ENCODE assay signal across 1 cellular context in the genomic region with DNA sequence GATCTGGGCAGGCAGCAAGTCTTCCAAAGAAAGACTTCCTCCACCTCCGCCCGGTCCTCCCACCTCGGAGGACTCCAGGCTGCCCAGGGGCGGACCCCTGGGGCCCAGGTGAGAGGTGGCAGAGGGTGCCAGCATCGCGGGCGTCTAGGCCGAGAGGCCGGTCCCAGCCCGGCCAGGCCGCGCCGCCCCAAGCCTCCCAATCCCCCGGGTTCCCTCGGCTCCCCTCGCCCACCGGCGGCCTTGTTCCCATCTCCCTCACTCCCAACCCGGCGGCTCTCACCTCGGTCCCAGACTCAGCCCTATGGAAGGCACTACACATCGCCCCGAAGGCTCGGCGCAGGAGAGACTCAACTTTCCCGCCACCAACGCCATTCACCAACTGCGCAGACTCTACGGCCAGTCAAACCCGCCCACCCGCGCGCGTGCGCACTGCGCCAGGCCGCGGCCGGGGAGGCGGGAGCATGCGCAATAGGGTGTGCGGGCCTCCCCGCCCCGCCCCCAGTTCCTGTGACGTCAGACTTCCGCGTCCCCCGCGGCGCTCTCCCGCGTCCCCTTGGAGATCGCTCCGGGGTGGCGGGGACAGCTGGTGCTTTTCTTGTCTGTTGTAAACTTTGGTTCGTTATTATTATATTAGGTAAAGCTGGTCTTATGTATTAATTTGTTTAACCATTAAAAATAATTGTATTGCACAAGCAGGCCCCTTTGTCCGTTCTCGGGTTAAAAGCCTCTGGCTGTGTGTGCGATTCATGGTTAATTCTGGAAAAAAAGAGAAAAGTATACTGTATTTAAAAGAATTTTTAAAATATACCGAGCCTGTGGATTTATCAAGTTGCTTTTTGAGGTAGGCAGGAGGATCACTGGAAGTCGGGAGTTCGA.
TF ChIP-seq lines count a peak whose summit lies in the region.

TSS of gene XRCC2 (minus strand) at position 381 of the 876 bp plus-strand sequence. CDS start at position 319, 62 bp downstream.

TF ChIP-seq in K562, 482 proteins besides CTCF, POLR2A, EP300 and RAD21 (continued from another document and continues in another):
- 0 out of 2 replicates have a peak, but pooled peaks have one; percentile 39 for TF ChIP-seq HMGXB4 (CRISPR knock-in tag; IDR thresholded peaks at IDR 0.05)
- TF ChIP-seq NFXL1 (CRISPR knock-in tag; IDR thresholded peaks at IDR 0.05) = no peak
- TF ChIP-seq PTTG1 (tag; IDR thresholded peaks at IDR 0.05; ENCODE audit: low read depth) = no peak
- peak; percentile 100 for TF ChIP-seq MEIS2 (IDR thresholded peaks at IDR 0.05; ENCODE audit: partially characterized antibody)
- TF ChIP-seq, protein P1, sequence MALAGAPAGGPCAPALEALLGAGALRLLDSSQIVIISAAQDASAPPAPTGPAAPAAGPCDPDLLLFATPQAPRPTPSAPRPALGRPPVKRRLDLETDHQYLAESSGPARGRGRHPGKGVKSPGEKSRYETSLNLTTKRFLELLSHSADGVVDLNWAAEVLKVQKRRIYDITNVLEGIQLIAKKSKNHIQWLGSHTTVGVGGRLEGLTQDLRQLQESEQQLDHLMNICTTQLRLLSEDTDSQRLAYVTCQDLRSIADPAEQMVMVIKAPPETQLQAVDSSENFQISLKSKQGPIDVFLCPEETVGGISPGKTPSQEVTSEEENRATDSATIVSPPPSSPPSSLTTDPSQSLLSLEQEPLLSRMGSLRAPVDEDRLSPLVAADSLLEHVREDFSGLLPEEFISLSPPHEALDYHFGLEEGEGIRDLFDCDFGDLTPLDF (CRISPR knock-in tag; IDR thresholded peaks at IDR 0.05) = peak; percentile 97
- TF ChIP-seq SPI1 (IDR thresholded peaks at IDR 0.05; ENCODE audit: borderline replicate concordance, low read depth, low read length) = no peak
- peak; percentile 52; the same call in 1 of the 2 replicates for TF ChIP-seq BRD4 (IDR thresholded peaks at IDR 0.05)
- TF ChIP-seq, protein P2, sequence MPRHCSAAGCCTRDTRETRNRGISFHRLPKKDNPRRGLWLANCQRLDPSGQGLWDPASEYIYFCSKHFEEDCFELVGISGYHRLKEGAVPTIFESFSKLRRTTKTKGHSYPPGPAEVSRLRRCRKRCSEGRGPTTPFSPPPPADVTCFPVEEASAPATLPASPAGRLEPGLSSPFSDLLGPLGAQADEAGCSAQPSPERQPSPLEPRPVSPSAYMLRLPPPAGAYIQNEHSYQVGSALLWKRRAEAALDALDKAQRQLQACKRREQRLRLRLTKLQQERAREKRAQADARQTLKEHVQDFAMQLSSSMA (CRISPR knock-in tag; IDR thresholded peaks at IDR 0.05) = no peak
- TF ChIP-seq CHD4 (IDR thresholded peaks at IDR 0.05; ENCODE audit: insufficient read depth, insufficient replicate concordance, low read depth, low read length, poor library complexity, severe bottlenecking) = no peak
- TF ChIP-seq CTBP1 (IDR thresholded peaks at IDR 0.05; ENCODE audit: borderline replicate concordance) = peak; percentile 31; the same call in 1 of the 2 replicates
- no peak; the same call in 1 of the 2 replicates for TF ChIP-seq NFATC3 (IDR thresholded peaks at IDR 0.05)
- TF ChIP-seq ZNF695 (CRISPR knock-in tag; IDR thresholded peaks at IDR 0.05) = no peak
- no peak; the same call in 1 of the 2 replicates for TF ChIP-seq JUN (IDR thresholded peaks at IDR 0.05; ENCODE audit: borderline replicate concordance, low read depth, low read length)
- TF ChIP-seq JUN (CRISPR knock-in tag; IDR thresholded peaks at IDR 0.05; ENCODE audit: borderline replicate concordance) = peak; percentile 21; the same call in 1 of the 2 replicates
- no peak for TF ChIP-seq KLF6 (CRISPR knock-in tag; IDR thresholded peaks at IDR 0.05; ENCODE audit: borderline replicate concordance)
- peak; percentile 48; the same call in 1 of the 2 replicates for TF ChIP-seq DPF2 (IDR thresholded peaks at IDR 0.05)
- no peak for TF ChIP-seq STAT5B (CRISPR knock-in tag; IDR thresholded peaks at IDR 0.05)
- no peak for TF ChIP-seq ZNF140 (CRISPR knock-in tag; IDR thresholded peaks at IDR 0.05)
- TF ChIP-seq, protein P3, sequence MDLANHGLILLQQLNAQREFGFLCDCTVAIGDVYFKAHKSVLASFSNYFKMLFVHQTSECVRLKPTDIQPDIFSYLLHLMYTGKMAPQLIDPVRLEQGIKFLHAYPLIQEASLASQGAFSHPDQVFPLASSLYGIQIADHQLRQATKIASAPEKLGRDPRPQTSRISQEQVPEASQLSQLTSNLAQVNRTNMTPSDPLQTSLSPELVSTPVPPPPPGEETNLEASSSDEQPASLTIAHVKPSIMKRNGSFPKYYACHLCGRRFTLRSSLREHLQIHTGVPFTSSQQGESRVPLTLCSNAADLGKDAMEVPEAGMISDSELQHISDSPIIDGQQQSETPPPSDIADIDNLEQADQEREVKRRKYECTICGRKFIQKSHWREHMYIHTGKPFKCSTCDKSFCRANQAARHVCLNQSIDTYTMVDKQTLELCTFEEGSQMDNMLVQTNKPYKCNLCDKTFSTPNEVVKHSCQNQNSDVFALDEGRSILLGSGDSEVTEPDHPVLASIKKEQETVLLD (IDR thresholded peaks at IDR 0.05) = peak; percentile 100
- peak; percentile 94 for TF ChIP-seq ATF1 (CRISPR knock-in tag; IDR thresholded peaks at IDR 0.05)
- TF ChIP-seq ATF1 (tag; IDR thresholded peaks at IDR 0.05) = peak; percentile 99
- 0 out of 2 replicates have a peak, but pooled peaks have one; percentile 91 for TF ChIP-seq SRSF3 (IDR thresholded peaks at IDR 0.05; ENCODE audit: insufficient read depth, low read length)
- TF ChIP-seq BMI1 (IDR thresholded peaks at IDR 0.05; ENCODE audit: low read length) = 0 out of 2 replicates have a peak, but pooled peaks have one; percentile 26
- peak; percentile 51 to 79; a peak in 3 of 4 replicates for TF ChIP-seq MNT (conservative IDR thresholded peaks at IDR 0.05)
- peak; percentile 99 for TF ChIP-seq ATF7 (IDR thresholded peaks at IDR 0.05)
- TF ChIP-seq NFIC (IDR thresholded peaks at IDR 0.05) = peak; percentile 18
- TF ChIP-seq ESRRA (IDR thresholded peaks at IDR 0.05; ENCODE audit: borderline replicate concordance, low read depth) = peak; percentile 74; the same call in 1 of the 2 replicates
- TF ChIP-seq FOXP4 (CRISPR knock-in tag; IDR thresholded peaks at IDR 0.05; ENCODE audit: borderline replicate concordance) = no peak; the same call in 1 of the 2 replicates
- no peak for TF ChIP-seq ZNF764 (CRISPR knock-in tag; IDR thresholded peaks at IDR 0.05; ENCODE audit: low read depth)
- TF ChIP-seq RAD51 (IDR thresholded peaks at IDR 0.05; ENCODE audit: borderline replicate concordance, low read depth) = no peak
- TF ChIP-seq CREB3 (tag; conservative IDR thresholded peaks at IDR 0.05; ENCODE audit: low read depth) = no peak
- peak; percentile 91 for TF ChIP-seq JUND (IDR thresholded peaks at IDR 0.05; ENCODE audit: borderline replicate concordance, low read depth, low read length)
- peak; percentile 80; the same call in 1 of the 3 replicates for TF ChIP-seq JUND (tag; IDR thresholded peaks at IDR 0.05; ENCODE audit: borderline replicate concordance, low read depth, low read length)
- TF ChIP-seq, protein P4, sequence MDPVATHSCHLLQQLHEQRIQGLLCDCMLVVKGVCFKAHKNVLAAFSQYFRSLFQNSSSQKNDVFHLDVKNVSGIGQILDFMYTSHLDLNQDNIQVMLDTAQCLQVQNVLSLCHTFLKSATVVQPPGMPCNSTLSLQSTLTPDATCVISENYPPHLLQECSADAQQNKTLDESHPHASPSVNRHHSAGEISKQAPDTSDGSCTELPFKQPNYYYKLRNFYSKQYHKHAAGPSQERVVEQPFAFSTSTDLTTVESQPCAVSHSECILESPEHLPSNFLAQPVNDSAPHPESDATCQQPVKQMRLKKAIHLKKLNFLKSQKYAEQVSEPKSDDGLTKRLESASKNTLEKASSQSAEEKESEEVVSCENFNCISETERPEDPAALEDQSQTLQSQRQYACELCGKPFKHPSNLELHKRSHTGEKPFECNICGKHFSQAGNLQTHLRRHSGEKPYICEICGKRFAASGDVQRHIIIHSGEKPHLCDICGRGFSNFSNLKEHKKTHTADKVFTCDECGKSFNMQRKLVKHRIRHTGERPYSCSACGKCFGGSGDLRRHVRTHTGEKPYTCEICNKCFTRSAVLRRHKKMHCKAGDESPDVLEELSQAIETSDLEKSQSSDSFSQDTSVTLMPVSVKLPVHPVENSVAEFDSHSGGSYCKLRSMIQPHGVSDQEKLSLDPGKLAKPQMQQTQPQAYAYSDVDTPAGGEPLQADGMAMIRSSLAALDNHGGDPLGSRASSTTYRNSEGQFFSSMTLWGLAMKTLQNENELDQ (CRISPR knock-in tag; IDR thresholded peaks at IDR 0.05; ENCODE audit: borderline replicate concordance) = no peak
- no peak for TF ChIP-seq CTCFL (IDR thresholded peaks at IDR 0.05; ENCODE audit: borderline replicate concordance, insufficient read depth, low read depth, low read length, poor library complexity, severe bottlenecking)
- TF ChIP-seq KLF1 (tag; IDR thresholded peaks at IDR 0.05) = peak; percentile 10; the same call in 1 of the 2 replicates
- 0 out of 4 replicates have a peak, but pooled peaks have one; percentile 13 to 33 for TF ChIP-seq ETV6 (IDR thresholded peaks at IDR 0.05; ENCODE audit: borderline replicate concordance in 1 of 2, low read depth in 2 of 2, low read length in 1 of 2)
- TF ChIP-seq ETV6 (CRISPR knock-in tag; IDR thresholded peaks at IDR 0.05; ENCODE audit: borderline replicate concordance) = no peak
- no peak for TF ChIP-seq ZC3H4 (CRISPR knock-in tag; IDR thresholded peaks at IDR 0.05; ENCODE audit: borderline replicate concordance)
- no peak for TF ChIP-seq STAG1 (CRISPR knock-in tag; IDR thresholded peaks at IDR 0.05; ENCODE audit: borderline replicate concordance)
- no peak for TF ChIP-seq ZFP36 (IDR thresholded peaks at IDR 0.05; ENCODE audit: low read depth, low read length, partially characterized antibody)
- TF ChIP-seq ZNF778 (CRISPR knock-in tag; IDR thresholded peaks at IDR 0.05) = no peak
- no peak for TF ChIP-seq SMAD2 (IDR thresholded peaks at IDR 0.05; ENCODE audit: low read depth, low read length)
- no peak for TF ChIP-seq IRF9 (tag; IDR thresholded peaks at IDR 0.05)
- TF ChIP-seq ZNF23 (CRISPR knock-in tag; IDR thresholded peaks at IDR 0.05) = no peak
